1 cellular context compared by ENCODE assay signal in genomic region chr11:64844330-64845124, GRCh38.
A peak's percentile ranks its signal among the peaks of the same experiment; 100 is the strongest.
TF ChIP-seq lines count a peak whose summit lies in the region.

Gene CDC42BPG, minus strand, starts transcription at chr11:64844653. Its CDS starts 84 bp downstream, at chr11:64844569.

TF ChIP-seq in HepG2, 621 proteins besides CTCF, POLR2A, EP300 and RAD21 (continued from another document and continues in another):
- no peak for TF ChIP-seq GRHL1 (CRISPR knock-in tag; conservative IDR thresholded peaks at IDR 0.05)
- TF ChIP-seq ARID4A (CRISPR knock-in tag; IDR thresholded peaks at IDR 0.05; ENCODE audit: borderline replicate concordance), result peak; percentile 57; the same call in 1 of the 2 replicates
- peak; percentile 35; the same call in 1 of the 2 replicates for TF ChIP-seq RBFOX2 (IDR thresholded peaks at IDR 0.05; ENCODE audit: low read depth, low read length)
- no peak for TF ChIP-seq ZNF407 (CRISPR knock-in tag; IDR thresholded peaks at IDR 0.05; ENCODE audit: not compliant biosample characterization)
- peak; percentile 70 for TF ChIP-seq ZNF687 (CRISPR knock-in tag; IDR thresholded peaks at IDR 0.05)
- TF ChIP-seq HINFP (CRISPR knock-in tag; IDR thresholded peaks at IDR 0.05; ENCODE audit: low read depth), result 0 out of 2 replicates have a peak, but pooled peaks have one; percentile 38
- TF ChIP-seq IRX3 (CRISPR knock-in tag; IDR thresholded peaks at IDR 0.05; ENCODE audit: borderline replicate concordance, low read depth), result 0 out of 2 replicates have a peak, but pooled peaks have one; percentile 40
- no peak for TF ChIP-seq KDM1A (CRISPR knock-in tag; IDR thresholded peaks at IDR 0.05)
- TF ChIP-seq GABPB1 (CRISPR knock-in tag; IDR thresholded peaks at IDR 0.05), result peak; percentile 75
- TF ChIP-seq HNF4G (IDR thresholded peaks at IDR 0.05; ENCODE audit: borderline replicate concordance, low read depth, low read length), result 0 out of 2 replicates have a peak, but pooled peaks have one; percentile 11
- no peak for TF ChIP-seq HNF4G (CRISPR knock-in tag; IDR thresholded peaks at IDR 0.05; ENCODE audit: borderline replicate concordance, low read depth)
- TF ChIP-seq ZNF768 (CRISPR knock-in tag; IDR thresholded peaks at IDR 0.05), result peak; percentile 28; the same call in 1 of the 2 replicates
- TF ChIP-seq HNF1A (IDR thresholded peaks at IDR 0.05; ENCODE audit: low read depth), result no peak
- no peak for TF ChIP-seq HNF1A (CRISPR knock-in tag; IDR thresholded peaks at IDR 0.05; ENCODE audit: borderline replicate concordance)
- TF ChIP-seq ATF7-NPFF (CRISPR knock-in tag; IDR thresholded peaks at IDR 0.05; ENCODE audit: low read depth), result peak; percentile 25; the same call in 1 of the 2 replicates
- TF ChIP-seq SPEN (CRISPR knock-in tag; IDR thresholded peaks at IDR 0.05; ENCODE audit: low read depth), result 0 out of 2 replicates have a peak, but pooled peaks have one; percentile 18
- TF ChIP-seq ISX (CRISPR knock-in tag; conservative IDR thresholded peaks at IDR 0.05), result no peak
- TF ChIP-seq ADNP (CRISPR knock-in tag; IDR thresholded peaks at IDR 0.05), result peak; percentile 59; the same call in 1 of the 2 replicates
- TF ChIP-seq ZNF639 (CRISPR knock-in tag; conservative IDR thresholded peaks at IDR 0.05), result 0 out of 2 replicates have a peak, but pooled peaks have one; percentile 33
- no peak for TF ChIP-seq SP1 (IDR thresholded peaks at IDR 0.05)
- peak; percentile 5 for TF ChIP-seq SP1 (CRISPR knock-in tag; IDR thresholded peaks at IDR 0.05)
- TF ChIP-seq ZNF572 (CRISPR knock-in tag; IDR thresholded peaks at IDR 0.05), result no peak
